ENCODE assay signal across 8 cellular contexts in the genomic region with DNA sequence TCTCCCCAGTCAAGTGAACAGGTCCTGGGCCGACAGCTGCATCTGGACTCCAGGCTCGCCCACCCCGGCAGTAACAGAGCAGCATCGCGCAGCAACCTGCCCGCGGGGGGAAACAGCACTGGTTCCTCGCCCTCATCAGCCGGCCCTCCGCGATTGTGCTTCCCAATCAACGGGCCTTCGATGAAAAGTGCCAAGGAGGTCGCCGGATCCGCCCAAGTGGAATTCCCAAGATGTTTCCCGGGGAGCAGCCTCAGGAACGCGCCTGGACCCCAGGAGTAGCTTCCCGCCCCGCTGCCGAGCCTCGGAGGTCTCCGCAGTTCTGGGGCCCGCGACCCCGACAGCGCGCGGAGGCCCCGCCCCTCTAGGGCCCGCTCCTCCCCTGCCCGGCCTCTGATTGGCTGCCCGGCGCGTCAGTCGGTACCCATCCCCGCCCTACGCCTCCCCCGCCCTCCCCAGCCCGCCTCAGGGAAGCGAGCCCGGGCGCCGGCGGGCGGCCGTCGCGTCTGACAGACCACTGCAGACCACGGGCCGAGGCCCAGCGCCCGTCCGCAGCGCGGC. TPM values are rescaled to one million over a fixed set of nuclear protein-coding genes. Genes with fewer than 3 reads are reported as not detected.
DNase-seq lines count a peak whose midpoint lies in the region; ATAC-seq and TF ChIP-seq lines count a peak whose summit lies in the region.

Gene OTULINL (plus strand): TSS at position 460 of the 558 bp plus-strand sequence. CDS start 103 bp downstream, outside the sequence.

- no peaks in the 10 kb centered on the region for H3K36me3 ChIP-seq in transverse colon

- intact Hi-C loops in cardiac septum (cut with DNase I) (no loop called here), posterior cingulate gyrus (cut with DNase I) (no loop called here), transverse colon (cut with DNase I; ENCODE audit: low total_unique reads) (no loop called here)

- peaks cover 6 to 31% (median 17%) of the 10 kb centered on the region in 4 donors for H3K4me1 ChIP-seq in transverse colon

- WGBS in transverse colon (ENCODE audit: low coverage in 1 of 2), 2 donors, result 7% methylated on average over 29 of the region's 57 CpGs; no CpG with 5 or more reads in 1 of the 2 donors

- DNase-seq in NCI-H1048 (lab: John Stamatoyannopoulos, UW), result peak; percentile 36
- peak; percentile 45 to 78 for DNase-seq in SW 1271 (lab: John Stamatoyannopoulos, UW)
- peak; percentile 97 for DNase-seq in cardiac septum (ENCODE audit: low spot score)
- DNase-seq in posterior cingulate gyrus, result peak; percentile 67 to 97 (median 85)
- DNase-seq in transverse colon, result peak; percentile 92

- peak within 1 kb of the TSS; percentile 66 for H3K4me3 ChIP-seq in GM08714 (ENCODE audit: low read length)
- H3K4me3 ChIP-seq in transverse colon, result peak within 1 kb of the TSS; percentile 81 to 95 (median 83)

- H3K4me3 Mint-ChIP-seq in activated naive CD8-positive, alpha-beta T cell, result peak within 1 kb of the TSS; percentile 87

- H3K9me3 Mint-ChIP-seq in activated naive CD8-positive, alpha-beta T cell (ENCODE audit: low read depth), result no peaks in the 10 kb centered on the region

- peak within 1 kb of the TSS; percentile 90 to 92 (median 91) for H3K27ac ChIP-seq in transverse colon

- peak within 1 kb of the TSS; percentile 80 for H3K27ac Mint-ChIP-seq in activated naive CD8-positive, alpha-beta T cell

- no peaks in the 10 kb centered on the region for H3K9me3 ChIP-seq in transverse colon

- H3K4me1 Mint-ChIP-seq in activated naive CD8-positive, alpha-beta T cell (ENCODE audit: low read depth), result peaks cover 46% of the 10 kb centered on the region

- in situ Hi-C loops in transverse colon (cut with MboI; ENCODE audit: low pct_ligation_motif_present in 1 of 4, low pct_unique_long_range_greater_than_20kb in 1 of 4, low sequenced_read_pairs in 3 of 4), result no loop called here

- no peaks in the 10 kb centered on the region for H3K36me3 Mint-ChIP-seq in activated naive CD8-positive, alpha-beta T cell

- peak; percentile 98 for ATAC-seq in HG02571 (IDR thresholded peaks at IDR 0.05; ENCODE audit: unreplicated experiment)

- TF ChIP-seq CTCF in transverse colon (IDR thresholded peaks at IDR 0.05), result no peak

- no peaks in the 10 kb centered on the region for H3K27me3 ChIP-seq in transverse colon

- no peak for TF ChIP-seq EP300 in transverse colon (IDR thresholded peaks at IDR 0.05; ENCODE audit: low read depth)

- TF ChIP-seq POLR2A in transverse colon (IDR thresholded peaks at IDR 0.05), result peak; percentile 38

- H3K27me3 Mint-ChIP-seq in activated naive CD8-positive, alpha-beta T cell, result no peaks in the 10 kb centered on the region

RNA-seq across cellular contexts. Expression of gene OTULINL, which starts in this region (rescaled TPM):
- total RNA-seq in cardiac septum (1.8 TPM), transverse colon (10 to 100 TPM in 3 of 4 donors, 1 to 10 TPM in 1; 6.2 to 61.0 (median 27.3) TPM)

Comparison
In these comparisons a context has a peak if more than half of its experiments do, and no peak if none do; other contexts are left out.
1. Peak in every context shown above with its lines: DNase-seq, ATAC-seq, H3K4me3 ChIP-seq and H3K27ac ChIP-seq.
2. DNase-seq: peak in every context shown above with its lines; median percentile 97 in cardiac septum; 92 in transverse colon; 85 in posterior cingulate gyrus; 62 in SW 1271; 36 in NCI-H1048.